Comparison of ENCODE assay signal across 2 cellular contexts in the genomic region with DNA sequence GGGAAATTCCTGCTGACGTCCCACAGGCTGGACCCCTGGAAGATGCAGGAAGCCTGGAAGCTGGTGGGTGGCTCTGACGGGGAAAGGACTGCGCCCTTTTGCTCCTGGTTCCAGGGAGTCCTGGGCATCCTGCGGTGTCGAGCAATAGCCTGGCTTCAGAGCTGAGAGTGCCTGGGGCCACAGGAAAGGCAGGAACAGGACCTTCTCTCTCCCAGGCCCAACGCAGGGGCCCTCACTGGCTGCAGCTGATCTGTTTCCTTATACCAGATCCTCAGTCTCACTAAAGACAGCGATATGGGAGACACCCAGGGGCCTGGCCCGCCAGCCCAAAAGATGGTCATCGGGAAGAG.
TF ChIP-seq lines count a peak whose summit lies in the region.

No MANE protein-coding gene starts in this region.

TF ChIP-seq in HepG2, 621 proteins besides CTCF, POLR2A, EP300 and RAD21:
- TF ChIP-seq PPARG (CRISPR knock-in tag; conservative IDR thresholded peaks at IDR 0.05): no peak
- TF ChIP-seq SMAD1 (CRISPR knock-in tag; IDR thresholded peaks at IDR 0.05; ENCODE audit: borderline replicate concordance, low read depth): 0 out of 2 replicates have a peak, but pooled peaks have one; percentile 27

TF ChIP-seq in WTC11, 78 proteins besides CTCF, POLR2A, EP300 and RAD21:
- TF ChIP-seq, protein P1, sequence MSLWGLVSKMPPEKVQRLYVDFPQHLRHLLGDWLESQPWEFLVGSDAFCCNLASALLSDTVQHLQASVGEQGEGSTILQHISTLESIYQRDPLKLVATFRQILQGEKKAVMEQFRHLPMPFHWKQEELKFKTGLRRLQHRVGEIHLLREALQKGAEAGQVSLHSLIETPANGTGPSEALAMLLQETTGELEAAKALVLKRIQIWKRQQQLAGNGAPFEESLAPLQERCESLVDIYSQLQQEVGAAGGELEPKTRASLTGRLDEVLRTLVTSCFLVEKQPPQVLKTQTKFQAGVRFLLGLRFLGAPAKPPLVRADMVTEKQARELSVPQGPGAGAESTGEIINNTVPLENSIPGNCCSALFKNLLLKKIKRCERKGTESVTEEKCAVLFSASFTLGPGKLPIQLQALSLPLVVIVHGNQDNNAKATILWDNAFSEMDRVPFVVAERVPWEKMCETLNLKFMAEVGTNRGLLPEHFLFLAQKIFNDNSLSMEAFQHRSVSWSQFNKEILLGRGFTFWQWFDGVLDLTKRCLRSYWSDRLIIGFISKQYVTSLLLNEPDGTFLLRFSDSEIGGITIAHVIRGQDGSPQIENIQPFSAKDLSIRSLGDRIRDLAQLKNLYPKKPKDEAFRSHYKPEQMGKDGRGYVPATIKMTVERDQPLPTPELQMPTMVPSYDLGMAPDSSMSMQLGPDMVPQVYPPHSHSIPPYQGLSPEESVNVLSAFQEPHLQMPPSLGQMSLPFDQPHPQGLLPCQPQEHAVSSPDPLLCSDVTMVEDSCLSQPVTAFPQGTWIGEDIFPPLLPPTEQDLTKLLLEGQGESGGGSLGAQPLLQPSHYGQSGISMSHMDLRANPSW (CRISPR knock-in tag; conservative IDR thresholded peaks at IDR 0.05; ENCODE audit: low read depth): no peak
- TF ChIP-seq KAT7 (CRISPR knock-in tag; IDR thresholded peaks at IDR 0.05; ENCODE audit: borderline replicate concordance) (no peak), CREB1 (CRISPR knock-in tag; IDR thresholded peaks at IDR 0.05) (no peak), GRHL2 (CRISPR knock-in tag; IDR thresholded peaks at IDR 0.05; ENCODE audit: insufficient replicate concordance, severe bottlenecking) (no peak), ESRRA (CRISPR knock-in tag; IDR thresholded peaks at IDR 0.05; ENCODE audit: borderline replicate concordance) (no peak)
- TF ChIP-seq, protein P2, sequence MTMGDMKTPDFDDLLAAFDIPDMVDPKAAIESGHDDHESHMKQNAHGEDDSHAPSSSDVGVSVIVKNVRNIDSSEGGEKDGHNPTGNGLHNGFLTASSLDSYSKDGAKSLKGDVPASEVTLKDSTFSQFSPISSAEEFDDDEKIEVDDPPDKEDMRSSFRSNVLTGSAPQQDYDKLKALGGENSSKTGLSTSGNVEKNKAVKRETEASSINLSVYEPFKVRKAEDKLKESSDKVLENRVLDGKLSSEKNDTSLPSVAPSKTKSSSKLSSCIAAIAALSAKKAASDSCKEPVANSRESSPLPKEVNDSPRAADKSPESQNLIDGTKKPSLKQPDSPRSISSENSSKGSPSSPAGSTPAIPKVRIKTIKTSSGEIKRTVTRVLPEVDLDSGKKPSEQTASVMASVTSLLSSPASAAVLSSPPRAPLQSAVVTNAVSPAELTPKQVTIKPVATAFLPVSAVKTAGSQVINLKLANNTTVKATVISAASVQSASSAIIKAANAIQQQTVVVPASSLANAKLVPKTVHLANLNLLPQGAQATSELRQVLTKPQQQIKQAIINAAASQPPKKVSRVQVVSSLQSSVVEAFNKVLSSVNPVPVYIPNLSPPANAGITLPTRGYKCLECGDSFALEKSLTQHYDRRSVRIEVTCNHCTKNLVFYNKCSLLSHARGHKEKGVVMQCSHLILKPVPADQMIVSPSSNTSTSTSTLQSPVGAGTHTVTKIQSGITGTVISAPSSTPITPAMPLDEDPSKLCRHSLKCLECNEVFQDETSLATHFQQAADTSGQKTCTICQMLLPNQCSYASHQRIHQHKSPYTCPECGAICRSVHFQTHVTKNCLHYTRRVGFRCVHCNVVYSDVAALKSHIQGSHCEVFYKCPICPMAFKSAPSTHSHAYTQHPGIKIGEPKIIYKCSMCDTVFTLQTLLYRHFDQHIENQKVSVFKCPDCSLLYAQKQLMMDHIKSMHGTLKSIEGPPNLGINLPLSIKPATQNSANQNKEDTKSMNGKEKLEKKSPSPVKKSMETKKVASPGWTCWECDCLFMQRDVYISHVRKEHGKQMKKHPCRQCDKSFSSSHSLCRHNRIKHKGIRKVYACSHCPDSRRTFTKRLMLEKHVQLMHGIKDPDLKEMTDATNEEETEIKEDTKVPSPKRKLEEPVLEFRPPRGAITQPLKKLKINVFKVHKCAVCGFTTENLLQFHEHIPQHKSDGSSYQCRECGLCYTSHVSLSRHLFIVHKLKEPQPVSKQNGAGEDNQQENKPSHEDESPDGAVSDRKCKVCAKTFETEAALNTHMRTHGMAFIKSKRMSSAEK (CRISPR knock-in tag; IDR thresholded peaks at IDR 0.05; ENCODE audit: borderline replicate concordance): no peak
- TF ChIP-seq, protein P3, sequence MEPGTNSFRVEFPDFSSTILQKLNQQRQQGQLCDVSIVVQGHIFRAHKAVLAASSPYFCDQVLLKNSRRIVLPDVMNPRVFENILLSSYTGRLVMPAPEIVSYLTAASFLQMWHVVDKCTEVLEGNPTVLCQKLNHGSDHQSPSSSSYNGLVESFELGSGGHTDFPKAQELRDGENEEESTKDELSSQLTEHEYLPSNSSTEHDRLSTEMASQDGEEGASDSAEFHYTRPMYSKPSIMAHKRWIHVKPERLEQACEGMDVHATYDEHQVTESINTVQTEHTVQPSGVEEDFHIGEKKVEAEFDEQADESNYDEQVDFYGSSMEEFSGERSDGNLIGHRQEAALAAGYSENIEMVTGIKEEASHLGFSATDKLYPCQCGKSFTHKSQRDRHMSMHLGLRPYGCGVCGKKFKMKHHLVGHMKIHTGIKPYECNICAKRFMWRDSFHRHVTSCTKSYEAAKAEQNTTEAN (CRISPR knock-in tag; IDR thresholded peaks at IDR 0.05): no peak
TF ChIP-seq in WTC11: peak in this region for 0.
